8 cellular contexts compared by ENCODE assay signal in genomic region chr20:3239026-3239866, GRCh38. TPM values are rescaled to one million over a fixed set of nuclear protein-coding genes. Genes with fewer than 3 reads are reported as not detected.
DNase-seq lines count a peak whose midpoint lies in the region; ATAC-seq and TF ChIP-seq lines count a peak whose summit lies in the region.

Gene SLC4A11, minus strand, starts transcription at chr20:3239190. Its CDS starts 53 bp downstream, at chr20:3239137.

- CTCF ChIA-PET in mammary epithelial cell (lab: Charles Lee; ENCODE audit: low non-redundant PET): interaction anchor here (0.6 to 0.7 kb wide), 2 partner anchors 21 to 1735 kb away, joined by 5 to 9 read pairs; no protein-coding TSS in a partner anchor

- ATAC-seq in HG02840 (IDR thresholded peaks at IDR 0.05; ENCODE audit: low FRiP score, unreplicated experiment): no peak

- dilution Hi-C loops in mammary epithelial cell (cut with HindIII; ENCODE audit: low sequenced_read_pairs): no loop called here

- H3K36me3 ChIP-seq in HUES48 (ENCODE audit: control insufficient read depth, insufficient read depth, low read length) (no peaks in the 10 kb centered on the region), SK-N-MC (ENCODE audit: insufficient read depth, low read length) (no peaks in the 10 kb centered on the region), mammary epithelial cell (ENCODE audit: insufficient read depth, low read length) (no peaks in the 10 kb centered on the region)

- H3K4me3 ChIP-seq in HUES48 (ENCODE audit: low read depth, low read length): peak within 1 kb of the TSS; percentile 83
- peak within 1 kb of the TSS; percentile 74 for H3K4me3 ChIP-seq in SK-N-MC
- peak within 1 kb of the TSS; percentile 82 to 98 (median 97) for H3K4me3 ChIP-seq in mammary epithelial cell (replicated peaks in 1 of 3; ENCODE audit: insufficient read depth in 1 of 3, low read depth in 2 of 3, low read length in 3 of 3)

- H3K27me3 ChIP-seq in HUES48 (ENCODE audit: control insufficient read depth, insufficient read depth, low read length) (peaks cover 44% of the 10 kb centered on the region), mammary epithelial cell (ENCODE audit: insufficient read depth, low read length) (no peaks in the 10 kb centered on the region)

- TF ChIP-seq CTCF in mammary epithelial cell (conservative IDR thresholded peaks at IDR 0.05 in 1 of 2, IDR thresholded peaks at IDR 0.05 in 1 of 2; ENCODE audit: extremely low read depth in 1 of 2, insufficient read depth in 1 of 2, low read depth in 1 of 2, low read length in 2 of 2): no peak

- BruUV-seq in mammary epithelial cell (replicated peaks; lab: Mats Ljungman, UMichigan): no TSS peak

- peaks cover 24% of the 10 kb centered on the region for H3K79me2 ChIP-seq in mammary epithelial cell (ENCODE audit: insufficient read depth, low read length)

- H3K9me3 Mint-ChIP-seq in immature natural killer cell: peaks cover 0 to 2% (median 0%) of the 10 kb centered on the region in 6 donors

- H3K9ac ChIP-seq in HUES48 (ENCODE audit: low read depth, low read length) (peak within 1 kb of the TSS; percentile 4; the same call in 1 of the 2 replicates), SK-N-MC (ENCODE audit: insufficient read length) (no peak within 1 kb of the TSS), mammary epithelial cell (ENCODE audit: insufficient read depth, low read length) (peak within 1 kb of the TSS; percentile 49)

- in situ Hi-C loops in mammary epithelial cell (cut with MboI; ENCODE audit: low sequenced_read_pairs in 2 of 2): no loop called here

- peak within 1 kb of the TSS; percentile 99 for H2AFZ ChIP-seq in mammary epithelial cell (ENCODE audit: low read depth, low read length)

- H3K4me2 ChIP-seq in mammary epithelial cell (ENCODE audit: insufficient read depth, low read depth, low read length): peak within 1 kb of the TSS; percentile 99

- H3K4me3 Mint-ChIP-seq in immature natural killer cell: peak within 1 kb of the TSS; percentile 87 to 94 (median 91)

- peak; percentile 4 for DNase-seq in SKM-1 treated with dmso at 0.1 percent for 144 hours (lab: John Stamatoyannopoulos, UW; ENCODE audit: unreplicated experiment)
- no peak for DNase-seq in SKM-1 (lab: John Stamatoyannopoulos, UW; ENCODE audit: unreplicated experiment)
- no peak for DNase-seq in SK-N-MC (ENCODE audit: low read depth, low spot score)
- peak; percentile 87 for DNase-seq in mammary epithelial cell
- peak; percentile 17 to 35 (median 24) for DNase-seq in immature natural killer cell
- DNase-seq in stimulated activated CD4-positive, alpha-beta T cell treated with anti-CD3 and anti-CD28 coated beads, Interleukin-15, amount 100 ng/mL, for 24 hours: peak; percentile 57

- peaks cover 7 to 8% of the 10 kb centered on the region in 2 donors for H3K4me1 Mint-ChIP-seq in immature natural killer cell

- intact Hi-C loops in mammary epithelial cell (cut with micrococcal nuclease): loop anchor here (2.0 kb wide), 1 partner anchor 14 kb away; no protein-coding TSS in a partner anchor

- H3K9me3 ChIP-seq in HUES48 (ENCODE audit: control insufficient read depth, insufficient read depth, low read length): no peaks in the 10 kb centered on the region
- H3K9me3 ChIP-seq in SK-N-MC (ENCODE audit: low read depth, low read length): no peaks in the 10 kb centered on the region
- H3K9me3 ChIP-seq in mammary epithelial cell (replicated peaks; ENCODE audit: insufficient read depth, low read length): no peaks in the 10 kb centered on the region

- no peaks in the 10 kb centered on the region for H4K20me1 ChIP-seq in mammary epithelial cell (ENCODE audit: insufficient read depth, low read length)

- WGBS in mammary epithelial cell (ENCODE audit: low coverage, missing lambda C conversion rate): under 1% methylated on average over 22 of the region's 107 CpGs

- H3K4me1 ChIP-seq in HUES48 (ENCODE audit: control insufficient read depth, insufficient read depth, low read length) (peaks cover 6% of the 10 kb centered on the region; the same call in 1 of the 2 replicates), mammary epithelial cell (ENCODE audit: insufficient read depth, low read length) (peaks cover 31% of the 10 kb centered on the region)

- no peaks in the 10 kb centered on the region for H3K36me3 Mint-ChIP-seq in immature natural killer cell

- peaks cover 13 to 31% (median 16%) of the 10 kb centered on the region in 3 donors for H3K27me3 Mint-ChIP-seq in immature natural killer cell (ENCODE audit: low read depth in 3 of 3)

- H3K27ac Mint-ChIP-seq in immature natural killer cell: no peak within 1 kb of the TSS

- no peak within 1 kb of the TSS for H3K27ac ChIP-seq in HUES48 (ENCODE audit: low read depth, low read length)
- H3K27ac ChIP-seq in SK-N-MC: no peak within 1 kb of the TSS
- H3K27ac ChIP-seq in mammary epithelial cell (ENCODE audit: insufficient read depth, low read depth, low read length): peak within 1 kb of the TSS; percentile 52

RNA-seq across cellular contexts. Expression of gene SLC4A11, which starts in this region (rescaled TPM):
- total RNA-seq in mammary epithelial cell: 10 to 100 TPM in 1 of 2 donors, 1 to 10 TPM in 1; 6.7 to 20.1 TPM
- polyA plus RNA-seq in mammary epithelial cell: 6.9 TPM
- polyA minus RNA-seq in mammary epithelial cell: 30.6 TPM
- not detected for polyA plus RNA-seq in immature natural killer cell

Comparison
In these comparisons a context has a peak if more than half of its experiments do, and no peak if none do; other contexts are left out.
1. DNase-seq: peak in SKM-1 treated with dmso at 0.1 percent for 144 hours (single experiment), mammary epithelial cell (single experiment) and stimulated activated CD4-positive, alpha-beta T cell treated with anti-CD3 and anti-CD28 coated beads, Interleukin-15, amount 100 ng/mL, for 24 hours (single experiment); none in SKM-1 (single experiment) and SK-N-MC (single experiment).
2. Peak in DNase-seq in immature natural killer cell; RNA of the gene not detected or under 1 TPM.
3. Peak in every context shown above with its lines, with median percentiles within 50 percentile points of each other: H3K4me3 ChIP-seq.